ENCODE assay signal across 8 cellular contexts in genomic region chr1:246689409-246689997, GRCh38. TPM values are rescaled to one million over a fixed set of nuclear protein-coding genes. Genes with fewer than 3 reads are reported as not detected.
DNase-seq lines count a peak whose midpoint lies in the region; ATAC-seq and TF ChIP-seq lines count a peak whose summit lies in the region.

No MANE protein-coding gene starts in this region.

- no peaks in the 10 kb centered on the region for H3K4me1 Mint-ChIP-seq in activated CD8-positive, alpha-beta T cell treated with anti-CD3 and anti-CD28 coated beads, Interleukin-2, amount 10 ng/mL, durations not matched to agents 7 days and 5 days (ENCODE audit: low read depth)
- peaks cover 0 to 3% of the 10 kb centered on the region in 2 donors for H3K4me1 Mint-ChIP-seq in natural killer cell treated with Interleukin-12 subunit alpha and Interleukin-12 subunit beta and Interleukin-15 and Interleukin-18, amount 100 ng/mL, for 72 hours (ENCODE audit: low read depth in 2 of 2)

- peak; percentile 13 for TF ChIP-seq POLR2A in transverse colon (IDR thresholded peaks at IDR 0.05)

- POLR2A ChIA-PET in activated CD8-positive, alpha-beta T cell treated with anti-CD3 and anti-CD28 coated beads, Interleukin-2, amount 10 ng/mL, durations not matched to agents 7 days and 5 days (lab: Charles Lee), result no interaction called here

- WGBS in transverse colon (ENCODE audit: low coverage in 1 of 2), 2 donors, result 6 to 12% methylated on average over 3 to 16 of the region's 16 CpGs

- H3K4me3 ChIP-seq in transverse colon, result peak overlapping the region in 3 of 4 donors; percentile 17 to 46 (median 19)

- H3K27ac Mint-ChIP-seq in activated CD8-positive, alpha-beta T cell treated with anti-CD3 and anti-CD28 coated beads, Interleukin-2, amount 10 ng/mL, durations not matched to agents 7 days and 5 days, result no peak overlapping the region
- no peak overlapping the region for H3K27ac Mint-ChIP-seq in natural killer cell treated with Interleukin-12 subunit alpha and Interleukin-12 subunit beta and Interleukin-15 and Interleukin-18, amount 100 ng/mL, for 72 hours

- H3K36me3 ChIP-seq in transverse colon, result no peaks in the 10 kb centered on the region

- no peak for TF ChIP-seq EP300 in transverse colon (IDR thresholded peaks at IDR 0.05; ENCODE audit: low read depth)

- ATAC-seq in GM19468 (IDR thresholded peaks at IDR 0.05; ENCODE audit: extremely low read depth, unreplicated experiment) (peak; percentile 73), HG03565 (IDR thresholded peaks at IDR 0.05; ENCODE audit: unreplicated experiment) (peak; percentile 94)
- peak; percentile 98 for ATAC-seq in activated CD8-positive, alpha-beta T cell treated with anti-CD3 and anti-CD28 coated beads, Interleukin-2, amount 10 ng/mL, durations not matched to agents 7 days and 5 days
- ATAC-seq in natural killer cell treated with Interleukin-12 subunit alpha and Interleukin-12 subunit beta and Interleukin-15 and Interleukin-18, amount 100 ng/mL, for 72 hours, result peak; percentile 89 to 93

- DNase-seq in DMS114 treated with DMSO at 0.1 percent for 48 hours (lab: John Stamatoyannopoulos, UW; ENCODE audit: unreplicated experiment), result peak; percentile 64
- DNase-seq in NCI-H69 (lab: John Stamatoyannopoulos, UW), result peak; percentile 95
- peak; percentile 66 for DNase-seq in activated CD8-positive, alpha-beta T cell treated with anti-CD3 and anti-CD28 coated beads, Interleukin-2, amount 10 ng/mL, durations not matched to agents 7 days and 5 days
- DNase-seq in fibroblast of gingiva (ENCODE audit: low read depth), result peak; percentile 65
- DNase-seq in natural killer cell treated with Interleukin-12 subunit alpha and Interleukin-12 subunit beta and Interleukin-15 and Interleukin-18, amount 100 ng/mL, for 72 hours (ENCODE audit: low spot score), result peak; percentile 64
- DNase-seq in transverse colon, result peak; percentile 84

- H3K9me3 Mint-ChIP-seq in activated CD8-positive, alpha-beta T cell treated with anti-CD3 and anti-CD28 coated beads, Interleukin-2, amount 10 ng/mL, durations not matched to agents 7 days and 5 days (ENCODE audit: insufficient read depth), result peaks cover 11% of the 10 kb centered on the region
- peaks cover 2% of the 10 kb centered on the region for H3K9me3 Mint-ChIP-seq in natural killer cell treated with Interleukin-12 subunit alpha and Interleukin-12 subunit beta and Interleukin-15 and Interleukin-18, amount 100 ng/mL, for 72 hours

- in situ Hi-C loops in transverse colon (cut with MboI; ENCODE audit: low pct_ligation_motif_present in 1 of 4, low pct_unique_long_range_greater_than_20kb in 1 of 4, low sequenced_read_pairs in 3 of 4), result loop anchor here in 1 of 4 donors (25.0 kb wide), 1 partner anchor 127 kb away; the partner anchor contains the start of genes CNST and TFB2M

- H3K27ac ChIP-seq in transverse colon, result peak overlapping the region; percentile 48 to 63 (median 56)

- intact Hi-C loops in transverse colon (cut with DNase I; ENCODE audit: low total_unique reads), result no loop called here

- H3K36me3 Mint-ChIP-seq in activated CD8-positive, alpha-beta T cell treated with anti-CD3 and anti-CD28 coated beads, Interleukin-2, amount 10 ng/mL, durations not matched to agents 7 days and 5 days (ENCODE audit: low read depth), result peaks cover 5% of the 10 kb centered on the region
- no peaks in the 10 kb centered on the region for H3K36me3 Mint-ChIP-seq in natural killer cell treated with Interleukin-12 subunit alpha and Interleukin-12 subunit beta and Interleukin-15 and Interleukin-18, amount 100 ng/mL, for 72 hours

- CTCF ChIA-PET in activated CD8-positive, alpha-beta T cell treated with anti-CD3 and anti-CD28 coated beads, Interleukin-2, amount 10 ng/mL, durations not matched to agents 7 days and 5 days (lab: Charles Lee), result interaction anchor here (0.6 to 2.1 kb wide), 17 partner anchors 8 to 192 kb away, joined by 3 to 22 read pairs (median 3); partner anchors contain the start of gene SCCPDH

- TF ChIP-seq CTCF in transverse colon (IDR thresholded peaks at IDR 0.05), result peak; percentile 81 to 86 (median 81)

- H3K4me3 Mint-ChIP-seq in activated CD8-positive, alpha-beta T cell treated with anti-CD3 and anti-CD28 coated beads, Interleukin-2, amount 10 ng/mL, durations not matched to agents 7 days and 5 days, result no peak overlapping the region
- H3K4me3 Mint-ChIP-seq in natural killer cell treated with Interleukin-12 subunit alpha and Interleukin-12 subunit beta and Interleukin-15 and Interleukin-18, amount 100 ng/mL, for 72 hours, result no peak overlapping the region

- H3K27me3 ChIP-seq in transverse colon, result no peaks in the 10 kb centered on the region

- H3K9me3 ChIP-seq in transverse colon, result no peaks in the 10 kb centered on the region

- H3K27me3 Mint-ChIP-seq in activated CD8-positive, alpha-beta T cell treated with anti-CD3 and anti-CD28 coated beads, Interleukin-2, amount 10 ng/mL, durations not matched to agents 7 days and 5 days (ENCODE audit: low read depth), result no peaks in the 10 kb centered on the region
- peaks cover 0 to 5% of the 10 kb centered on the region in 2 donors for H3K27me3 Mint-ChIP-seq in natural killer cell treated with Interleukin-12 subunit alpha and Interleukin-12 subunit beta and Interleukin-15 and Interleukin-18, amount 100 ng/mL, for 72 hours

- peaks cover 5 to 13% (median 10%) of the 10 kb centered on the region in 4 donors for H3K4me1 ChIP-seq in transverse colon

RNA-seq across cellular contexts. Expression of gene SCCPDH, which starts 34.7 kb away (rescaled TPM):
- total RNA-seq in activated CD8-positive, alpha-beta T cell treated with anti-CD3 and anti-CD28 coated beads, Interleukin-2, amount 10 ng/mL, durations not matched to agents 7 days and 5 days, result 10 to 100 TPM; 18.5 to 19.6 TPM
- 10 to 100 TPM; 12.3 to 18.2 TPM for total RNA-seq in natural killer cell treated with Interleukin-12 subunit alpha and Interleukin-12 subunit beta and Interleukin-15 and Interleukin-18, amount 100 ng/mL, for 72 hours
- total RNA-seq in transverse colon, result 10 to 100 TPM in 3 of 4 donors, 1 to 10 TPM in 1; 4.8 to 28.5 (median 17.4) TPM

Comparison
In these comparisons a context has a peak if more than half of its experiments do, and no peak if none do; other contexts are left out.
1. Peak in every context shown above with its lines: DNase-seq, ATAC-seq, H3K4me3 ChIP-seq and H3K27ac ChIP-seq.